ENCODE assay signal across 7 cellular contexts in the genomic region with DNA sequence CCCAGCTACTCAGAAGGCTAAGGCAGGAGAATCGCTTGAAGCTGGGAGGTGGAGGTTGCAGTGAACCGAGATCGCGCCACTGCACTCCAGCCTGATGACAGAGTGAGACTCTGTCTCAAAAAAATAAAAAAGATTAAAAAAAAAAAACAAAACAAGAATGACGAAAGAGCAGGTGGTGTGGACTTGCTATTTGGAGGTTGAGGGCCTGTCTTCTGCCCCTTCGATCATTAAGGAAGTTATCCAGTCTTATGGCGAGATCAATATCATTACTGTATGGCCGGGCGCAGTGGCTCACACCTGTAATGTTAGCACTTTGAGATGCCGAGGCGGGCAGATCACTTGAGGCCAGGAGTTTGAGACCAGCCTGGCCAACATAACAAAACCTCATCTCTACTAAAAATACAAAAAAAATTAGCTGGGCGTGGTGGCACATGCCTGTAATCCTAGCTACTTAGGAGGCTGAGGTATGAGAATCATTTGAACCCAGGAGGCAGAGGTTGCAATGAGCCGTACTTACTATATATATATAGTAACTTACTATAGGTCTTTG. TPM values are rescaled to one million over a fixed set of nuclear protein-coding genes. Genes with fewer than 3 reads are reported as not detected.
DNase-seq lines count a peak whose midpoint lies in the region; ATAC-seq, FAIRE-seq and TF ChIP-seq lines count a peak whose summit lies in the region.
"Not testable (repeated sequence)": the region's sequence is repeated elsewhere in the genome, so short reads cannot be mapped to it uniquely, and the experiment has no call there.

No MANE protein-coding gene starts in this region.

- not testable (repeated sequence) for H3K27me3 ChIP-seq in BLaER1; DOHH2 (ENCODE audit: control insufficient read depth, low read length); left ventricle myocardium inferior (ENCODE audit: low read depth); pancreas

- not testable (repeated sequence) for FAIRE-seq in pancreas (lab: Jason Lieb, UNC)

- CTCF ChIA-PET in OCI-LY7 (lab: Charles Lee; ENCODE audit: unreplicated experiment); activated naive CD4-positive, alpha-beta T cell treated with anti-CD3 and anti-CD28 coated beads, Interleukin-2, amount 10 ng/mL, durations not matched to agents 7 days and 5 days (lab: Charles Lee): not testable (repeated sequence)

- not testable (repeated sequence) for H3K9me3 ChIP-seq in BLaER1; DOHH2 (ENCODE audit: control insufficient read depth, insufficient read depth, low read length); OCI-LY7 (ENCODE audit: low read length); left ventricle myocardium inferior (replicated peaks); pancreas

- ATAC-seq in pancreas, result not testable (repeated sequence)

- H3K27ac Mint-ChIP-seq in activated naive CD4-positive, alpha-beta T cell treated with anti-CD3 and anti-CD28 coated beads, Interleukin-2, amount 10 ng/mL, durations not matched to agents 7 days and 5 days, result peak overlapping the region; percentile 84

- H3K79me2 ChIP-seq in DOHH2 (ENCODE audit: control insufficient read depth, low read length), result peaks cover 51% of the 10 kb centered on the region
- peaks cover 51% of the 10 kb centered on the region; the same call in 1 of the 2 replicates for H3K79me2 ChIP-seq in OCI-LY7 (ENCODE audit: insufficient read depth, low read depth, low read length)

- H3F3A ChIP-seq in DOHH2 (ENCODE audit: control insufficient read depth, insufficient read depth), result peaks cover 24% of the 10 kb centered on the region

- WGBS in pancreas, 2 donors, result 50 to 54% methylated on average over 13 of the region's 13 CpGs

- H3K36me3 Mint-ChIP-seq in activated naive CD4-positive, alpha-beta T cell treated with anti-CD3 and anti-CD28 coated beads, Interleukin-2, amount 10 ng/mL, durations not matched to agents 7 days and 5 days, result peaks cover 11% of the 10 kb centered on the region

- H2AFZ ChIP-seq in OCI-LY7 (ENCODE audit: low read length), result not testable (repeated sequence)

- not testable (repeated sequence) for H3K4me3 ChIP-seq in BLaER1, left ventricle myocardium inferior, pancreas
- H3K4me3 ChIP-seq in DOHH2 (ENCODE audit: low read length) (peak overlapping the region; percentile 56), OCI-LY7 (ENCODE audit: low read depth, low read length, poor library complexity, severe bottlenecking) (peak overlapping the region; percentile 21)

- POLR2A ChIA-PET in OCI-LY7 (lab: Charles Lee), result interaction anchor here (0.6 to 2.1 kb wide), 15 partner anchors 10 to 226 kb away, joined by 3 to 15 read pairs (median 3); no protein-coding TSS in a partner anchor

- H3K4me2 ChIP-seq in BLaER1 (peak overlapping the region; percentile 65), DOHH2 (ENCODE audit: low read length) (peak overlapping the region; percentile 66), OCI-LY7 (ENCODE audit: low read length) (peak overlapping the region; percentile 72)

- not testable (repeated sequence) for H3K27me3 Mint-ChIP-seq in activated naive CD4-positive, alpha-beta T cell treated with anti-CD3 and anti-CD28 coated beads, Interleukin-2, amount 10 ng/mL, durations not matched to agents 7 days and 5 days

- not testable (repeated sequence) for H4K20me1 ChIP-seq in BLaER1; DOHH2 (ENCODE audit: control insufficient read depth, insufficient read depth, low read depth, low read length); OCI-LY7 (ENCODE audit: insufficient read depth, low read length)

- H3K36me3 ChIP-seq in BLaER1 (peaks cover 21% of the 10 kb centered on the region), DOHH2 (ENCODE audit: control insufficient read depth, low read length) (peaks cover 37% of the 10 kb centered on the region), OCI-LY7 (ENCODE audit: insufficient read depth, low read length) (peaks cover 50% of the 10 kb centered on the region)
- not testable (repeated sequence) for H3K36me3 ChIP-seq in left ventricle myocardium inferior, pancreas

- intact Hi-C loops in OCI-LY7 (cut with micrococcal nuclease; ENCODE audit: unreplicated experiment); pancreas (cut with DNase I): not testable (repeated sequence)
- intact Hi-C loops in left ventricle myocardium inferior (cut with micrococcal nuclease), result loop anchor here (10.0 kb wide), 1 partner anchor 121 kb away; no protein-coding TSS in a partner anchor

- not testable (repeated sequence) for H3K9me2 ChIP-seq in DOHH2 (replicated peaks; ENCODE audit: control insufficient read depth, low read length); OCI-LY7 (ENCODE audit: insufficient read depth, low read length)

- peak; percentile 50 for DNase-seq in OCI-LY7 (ENCODE audit: low spot score)
- not testable (repeated sequence) for DNase-seq in activated naive CD4-positive, alpha-beta T cell treated with anti-CD3 and anti-CD28 coated beads, Interleukin-2, amount 10 ng/mL, durations not matched to agents 7 days and 5 days; left ventricle myocardium inferior; pancreas

- not testable (repeated sequence) for H3K9me3 Mint-ChIP-seq in activated naive CD4-positive, alpha-beta T cell treated with anti-CD3 and anti-CD28 coated beads, Interleukin-2, amount 10 ng/mL, durations not matched to agents 7 days and 5 days

- peaks cover 26% of the 10 kb centered on the region for H3K4me1 Mint-ChIP-seq in activated naive CD4-positive, alpha-beta T cell treated with anti-CD3 and anti-CD28 coated beads, Interleukin-2, amount 10 ng/mL, durations not matched to agents 7 days and 5 days

- H3K4me1 ChIP-seq in BLaER1, result peaks cover 85% of the 10 kb centered on the region
- peaks cover 86% of the 10 kb centered on the region for H3K4me1 ChIP-seq in DOHH2 (ENCODE audit: control insufficient read depth, low read length)
- peaks cover 93% of the 10 kb centered on the region for H3K4me1 ChIP-seq in OCI-LY7 (ENCODE audit: insufficient read depth, low read length, poor library complexity, severe bottlenecking)
- H3K4me1 ChIP-seq in left ventricle myocardium inferior, result peaks cover 27% of the 10 kb centered on the region
- peaks cover 18 to 21% (median 19%) of the 10 kb centered on the region in 3 donors for H3K4me1 ChIP-seq in pancreas

- TF ChIP-seq CTCF in DOHH2 (IDR thresholded peaks at IDR 0.05; ENCODE audit: low read depth, low read length, poor library complexity, severe bottlenecking); OCI-LY7 (conservative IDR thresholded peaks at IDR 0.05; ENCODE audit: low read length); VCaP (conservative IDR thresholded peaks at IDR 0.05); left ventricle myocardium inferior (IDR thresholded peaks at IDR 0.05; ENCODE audit: borderline replicate concordance); pancreas (IDR thresholded peaks at IDR 0.05): not testable (repeated sequence)

- BruUV-seq in OCI-LY7 (replicated peaks; lab: Mats Ljungman, UMichigan), result TSS peak; percentile 78

- H3K27ac ChIP-seq in BLaER1, result peak overlapping the region; percentile 80
- peak overlapping the region; percentile 98 for H3K27ac ChIP-seq in DOHH2 (ENCODE audit: low read depth, low read length)
- peak overlapping the region; percentile 94 for H3K27ac ChIP-seq in OCI-LY7 (ENCODE audit: low read depth, low read length, poor library complexity, severe bottlenecking)
- H3K27ac ChIP-seq in VCaP, result peak overlapping the region; percentile 85
- H3K27ac ChIP-seq in left ventricle myocardium inferior (replicated peaks), result peak overlapping the region; percentile 28
- peak overlapping the region; percentile 42 to 69 (median 56) for H3K27ac ChIP-seq in pancreas

- 0 out of 2 replicates have a peak overlapping the region, but pooled peaks have one; percentile 52 for H3K9ac ChIP-seq in BLaER1

- H3K4me3 Mint-ChIP-seq in activated naive CD4-positive, alpha-beta T cell treated with anti-CD3 and anti-CD28 coated beads, Interleukin-2, amount 10 ng/mL, durations not matched to agents 7 days and 5 days, result not testable (repeated sequence)

RNA-seq across cellular contexts. Expression of a gene that starts 53.6 kb away (rescaled TPM):
- total RNA-seq in OCI-LY7 (2014; rRNA removed; shearing (Covaris generic)), result 19.4 and 29.6 TPM in 2 replicates
- total RNA-seq in OCI-LY7 (2022), result 31.2 and 31.5 TPM in 2 replicates
- 5.7 TPM for total RNA-seq in left ventricle myocardium inferior
- 1 to 10 TPM; 2.1 to 3.6 (median 2.9) TPM for total RNA-seq in pancreas
- polyA plus RNA-seq in pancreas, result 1 to 10 TPM; 3.5 to 6.6 TPM

Comparison
In these comparisons a context has a peak if more than half of its experiments do, and no peak if none do; other contexts are left out.
1. H3K27ac ChIP-seq: peak in every context shown above with its lines; median percentile 98 in DOHH2; 94 in OCI-LY7; 85 in VCaP; 80 in BLaER1; 56 in pancreas; 28 in left ventricle myocardium inferior.